Comparison of ENCODE assay signal across 1 cellular context in genomic region chr2:207221731-207222130, GRCh38.
TF ChIP-seq lines count a peak whose summit lies in the region.

No MANE protein-coding gene starts in this region.

TF ChIP-seq in GM23338, 12 proteins besides CTCF, POLR2A, EP300 and RAD21 (continued from another document):
- TF ChIP-seq, protein P1, sequence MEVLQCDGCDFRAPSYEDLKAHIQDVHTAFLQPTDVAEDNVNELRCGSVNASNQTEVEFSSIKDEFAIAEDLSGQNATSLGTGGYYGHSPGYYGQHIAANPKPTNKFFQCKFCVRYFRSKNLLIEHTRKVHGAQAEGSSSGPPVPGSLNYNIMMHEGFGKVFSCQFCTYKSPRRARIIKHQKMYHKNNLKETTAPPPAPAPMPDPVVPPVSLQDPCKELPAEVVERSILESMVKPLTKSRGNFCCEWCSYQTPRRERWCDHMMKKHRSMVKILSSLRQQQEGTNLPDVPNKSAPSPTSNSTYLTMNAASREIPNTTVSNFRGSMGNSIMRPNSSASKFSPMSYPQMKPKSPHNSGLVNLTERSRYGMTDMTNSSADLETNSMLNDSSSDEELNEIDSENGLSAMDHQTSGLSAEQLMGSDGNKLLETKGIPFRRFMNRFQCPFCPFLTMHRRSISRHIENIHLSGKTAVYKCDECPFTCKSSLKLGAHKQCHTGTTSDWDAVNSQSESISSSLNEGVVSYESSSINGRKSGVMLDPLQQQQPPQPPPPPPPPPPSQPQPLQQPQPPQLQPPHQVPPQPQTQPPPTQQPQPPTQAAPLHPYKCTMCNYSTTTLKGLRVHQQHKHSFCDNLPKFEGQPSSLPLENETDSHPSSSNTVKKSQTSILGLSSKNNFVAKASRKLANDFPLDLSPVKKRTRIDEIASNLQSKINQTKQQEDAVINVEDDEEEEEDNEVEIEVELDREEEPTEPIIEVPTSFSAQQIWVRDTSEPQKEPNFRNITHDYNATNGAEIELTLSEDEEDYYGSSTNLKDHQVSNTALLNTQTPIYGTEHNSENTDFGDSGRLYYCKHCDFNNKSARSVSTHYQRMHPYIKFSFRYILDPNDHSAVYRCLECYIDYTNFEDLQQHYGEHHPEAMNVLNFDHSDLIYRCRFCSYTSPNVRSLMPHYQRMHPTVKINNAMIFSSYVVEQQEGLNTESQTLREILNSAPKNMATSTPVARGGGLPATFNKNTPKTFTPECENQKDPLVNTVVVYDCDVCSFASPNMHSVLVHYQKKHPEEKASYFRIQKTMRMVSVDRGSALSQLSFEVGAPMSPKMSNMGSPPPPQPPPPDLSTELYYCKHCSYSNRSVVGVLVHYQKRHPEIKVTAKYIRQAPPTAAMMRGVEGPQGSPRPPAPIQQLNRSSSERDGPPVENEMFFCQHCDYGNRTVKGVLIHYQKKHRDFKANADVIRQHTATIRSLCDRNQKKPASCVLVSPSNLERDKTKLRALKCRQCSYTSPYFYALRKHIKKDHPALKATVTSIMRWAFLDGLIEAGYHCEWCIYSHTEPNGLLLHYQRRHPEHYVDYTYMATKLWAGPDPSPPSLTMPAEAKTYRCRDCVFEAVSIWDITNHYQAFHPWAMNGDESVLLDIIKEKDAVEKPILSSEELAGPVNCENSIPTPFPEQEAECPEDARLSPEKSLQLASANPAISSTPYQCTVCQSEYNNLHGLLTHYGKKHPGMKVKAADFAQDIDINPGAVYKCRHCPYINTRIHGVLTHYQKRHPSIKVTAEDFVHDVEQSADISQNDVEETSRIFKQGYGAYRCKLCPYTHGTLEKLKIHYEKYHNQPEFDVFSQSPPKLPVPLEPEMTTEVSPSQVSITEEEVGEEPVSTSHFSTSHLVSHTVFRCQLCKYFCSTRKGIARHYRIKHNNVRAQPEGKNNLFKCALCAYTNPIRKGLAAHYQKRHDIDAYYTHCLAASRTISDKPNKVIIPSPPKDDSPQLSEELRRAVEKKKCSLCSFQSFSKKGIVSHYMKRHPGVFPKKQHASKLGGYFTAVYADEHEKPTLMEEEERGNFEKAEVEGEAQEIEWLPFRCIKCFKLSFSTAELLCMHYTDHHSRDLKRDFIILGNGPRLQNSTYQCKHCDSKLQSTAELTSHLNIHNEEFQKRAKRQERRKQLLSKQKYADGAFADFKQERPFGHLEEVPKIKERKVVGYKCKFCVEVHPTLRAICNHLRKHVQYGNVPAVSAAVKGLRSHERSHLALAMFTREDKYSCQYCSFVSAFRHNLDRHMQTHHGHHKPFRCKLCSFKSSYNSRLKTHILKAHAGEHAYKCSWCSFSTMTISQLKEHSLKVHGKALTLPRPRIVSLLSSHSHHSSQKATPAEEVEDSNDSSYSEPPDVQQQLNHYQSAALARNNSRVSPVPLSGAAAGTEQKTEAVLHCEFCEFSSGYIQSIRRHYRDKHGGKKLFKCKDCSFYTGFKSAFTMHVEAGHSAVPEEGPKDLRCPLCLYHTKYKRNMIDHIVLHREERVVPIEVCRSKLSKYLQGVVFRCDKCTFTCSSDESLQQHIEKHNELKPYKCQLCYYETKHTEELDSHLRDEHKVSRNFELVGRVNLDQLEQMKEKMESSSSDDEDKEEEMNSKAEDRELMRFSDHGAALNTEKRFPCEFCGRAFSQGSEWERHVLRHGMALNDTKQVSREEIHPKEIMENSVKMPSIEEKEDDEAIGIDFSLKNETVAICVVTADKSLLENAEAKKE (CRISPR knock-in tag; IDR thresholded peaks at IDR 0.05): no peak
- no peak for TF ChIP-seq ZNF114 (CRISPR knock-in tag; IDR thresholded peaks at IDR 0.05)
- TF ChIP-seq JUNB (IDR thresholded peaks at IDR 0.05; ENCODE audit: unreplicated experiment): no peak
- TF ChIP-seq, protein P2, sequence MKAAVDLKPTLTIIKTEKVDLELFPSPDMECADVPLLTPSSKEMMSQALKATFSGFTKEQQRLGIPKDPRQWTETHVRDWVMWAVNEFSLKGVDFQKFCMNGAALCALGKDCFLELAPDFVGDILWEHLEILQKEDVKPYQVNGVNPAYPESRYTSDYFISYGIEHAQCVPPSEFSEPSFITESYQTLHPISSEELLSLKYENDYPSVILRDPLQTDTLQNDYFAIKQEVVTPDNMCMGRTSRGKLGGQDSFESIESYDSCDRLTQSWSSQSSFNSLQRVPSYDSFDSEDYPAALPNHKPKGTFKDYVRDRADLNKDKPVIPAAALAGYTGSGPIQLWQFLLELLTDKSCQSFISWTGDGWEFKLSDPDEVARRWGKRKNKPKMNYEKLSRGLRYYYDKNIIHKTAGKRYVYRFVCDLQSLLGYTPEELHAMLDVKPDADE (IDR thresholded peaks at IDR 0.05): no peak
TF ChIP-seq in GM23338: peak in this region for 0.
